17 cellular contexts compared by ENCODE assay signal in genomic region chr15:100893261-100893963, GRCh38. TPM values are rescaled to one million over a fixed set of nuclear protein-coding genes. Genes with fewer than 3 reads are reported as not detected.
"Had no signal": no experiment of that assay in that cellular context is flagged by ENCODE, and none has a peak within 500 bp of the region (broad histone marks: within the 10 kb centered on the region; RNA-seq: fewer than 3 reads in every experiment).

No MANE protein-coding gene starts in this region.

- H3K27ac Mint-ChIP-seq: naive thymus-derived CD8-positive, alpha-beta T cell had no signal

- H3K9me3 Mint-ChIP-seq: naive thymus-derived CD8-positive, alpha-beta T cell had no signal

- H3K36me3 ChIP-seq: colonic mucosa had no signal

- ATAC-seq: mucosa of descending colon; naive thymus-derived CD8-positive, alpha-beta T cell; psoas muscle; sciatic nerve had no signal

- H3K36me3 Mint-ChIP-seq: naive thymus-derived CD8-positive, alpha-beta T cell had no signal

- H3K9ac ChIP-seq: parathyroid adenoma had no signal

- H3K4me2 ChIP-seq: hepatocyte had no signal

- H3K4me3 ChIP-seq: colonic mucosa, hepatocyte, mucosa of descending colon, psoas muscle had no signal

- H3K79me2 ChIP-seq: hepatocyte, parathyroid adenoma had no signal

- H3K4me3 Mint-ChIP-seq: naive thymus-derived CD8-positive, alpha-beta T cell had no signal

- H3K4me1 ChIP-seq: colonic mucosa, parathyroid adenoma, psoas muscle had no signal

- H3K27me3 ChIP-seq: colonic mucosa, hepatocyte had no signal

- H3K27ac ChIP-seq: colonic mucosa, hepatocyte, parathyroid adenoma, psoas muscle had no signal

- H3K9me3 ChIP-seq: colonic mucosa, mucosa of descending colon, psoas muscle had no signal

- H2AFZ ChIP-seq: hepatocyte, parathyroid adenoma had no signal

- DNase-seq: colonic mucosa; effector CD4-positive, alpha-beta T cell; foreskin melanocyte; head of caudate nucleus; mammary epithelial cell; mucosa of descending colon; naive thymus-derived CD8-positive, alpha-beta T cell; occipital lobe; psoas muscle; retina; stimulated activated CD4-positive, alpha-beta T cell treated with anti-CD3 and anti-CD28 coated beads, Interleukin-2, amount 100 ng/mL, for 24 hours; stimulated activated CD4-positive, alpha-beta T cell treated with anti-CD3 and anti-CD28 coated beads, Interleukin-4, amount 100 ng/mL, for 4 hours; stimulated activated naive CD4-positive, alpha-beta T cell; trophoblast cell had no signal

RNA-seq across cellular contexts. Expression of gene ALDH1A3, which starts 13.8 kb away (rescaled TPM):
- total RNA-seq: naive thymus-derived CD8-positive, alpha-beta T cell had no signal
